Comparison of ENCODE assay signal across 8 cellular contexts in genomic region chr4:113683143-113683542, GRCh38.
DNase-seq lines count a peak whose midpoint lies in the region; ATAC-seq, FAIRE-seq and TF ChIP-seq lines count a peak whose summit lies in the region.

No MANE protein-coding gene starts in this region.

- H3K4me1 ChIP-seq in left lung (peaks cover 0 to 17% of the 10 kb centered on the region in 2 donors), thoracic aorta (ENCODE audit: control insufficient read depth in 1 of 2, low read depth in 2 of 2) (peaks cover 35 to 47% of the 10 kb centered on the region in 2 donors), body of pancreas (peaks cover 14% of the 10 kb centered on the region)

- WGBS in body of pancreas, 2 donors = 84 to 92% methylated on average over 3 of the region's 3 CpGs

- H3K4me1 Mint-ChIP-seq in activated CD8-positive, alpha-beta T cell treated with anti-CD3 and anti-CD28 coated beads, Interleukin-2, amount 10 ng/mL, durations not matched to agents 7 days and 5 days (ENCODE audit: low read depth) = peaks cover 58% of the 10 kb centered on the region

- CTCF ChIA-PET in activated CD8-positive, alpha-beta T cell treated with anti-CD3 and anti-CD28 coated beads, Interleukin-2, amount 10 ng/mL, durations not matched to agents 7 days and 5 days (lab: Charles Lee) = interaction anchor here (1.2 to 2.7 kb wide), 2 partner anchors 9 to 78 kb away, joined by 4 to 11 read pairs; no protein-coding TSS in a partner anchor

- no peaks in the 10 kb centered on the region for H3K27me3 ChIP-seq in left lung
- no peaks in the 10 kb centered on the region for H3K27me3 ChIP-seq in thoracic aorta (replicated peaks; ENCODE audit: insufficient read depth)
- H3K27me3 ChIP-seq in body of pancreas = no peaks in the 10 kb centered on the region

- ATAC-seq in GM21367 (IDR thresholded peaks at IDR 0.05; ENCODE audit: unreplicated experiment) (peak; percentile 91), left lung (peak; percentile 59), thoracic aorta (ENCODE audit: insufficient number of reproducible peaks, low FRiP score, low read depth) (no peak), body of pancreas (no peak)
- ATAC-seq in activated CD8-positive, alpha-beta T cell treated with anti-CD3 and anti-CD28 coated beads, Interleukin-2, amount 10 ng/mL, durations not matched to agents 7 days and 5 days = peak; percentile 92

- TF ChIP-seq POLR2A in body of pancreas (IDR thresholded peaks at IDR 0.05) = no peak

- H3K4me3 Mint-ChIP-seq in activated CD8-positive, alpha-beta T cell treated with anti-CD3 and anti-CD28 coated beads, Interleukin-2, amount 10 ng/mL, durations not matched to agents 7 days and 5 days = peak overlapping the region; percentile 51

- TF ChIP-seq CTCF in left lung (IDR thresholded peaks at IDR 0.05) = no peak
- TF ChIP-seq CTCF in thoracic aorta (IDR thresholded peaks at IDR 0.05) = no peak
- no peak for TF ChIP-seq CTCF in body of pancreas (IDR thresholded peaks at IDR 0.05)

- H3K4me3 ChIP-seq in left lung = no peak overlapping the region
- H3K4me3 ChIP-seq in thoracic aorta = no peak overlapping the region
- no peak overlapping the region for H3K4me3 ChIP-seq in body of pancreas

- POLR2A ChIA-PET in activated CD8-positive, alpha-beta T cell treated with anti-CD3 and anti-CD28 coated beads, Interleukin-2, amount 10 ng/mL, durations not matched to agents 7 days and 5 days (lab: Charles Lee) = interaction anchor here (2.3 kb wide), 1 partner anchor 77 kb away, joined by 10 read pairs; the partner anchor contains the start of gene CAMK2D

- H3K9me3 ChIP-seq in left lung = peaks cover 0 to 4% of the 10 kb centered on the region in 2 donors
- H3K9me3 ChIP-seq in thoracic aorta = no peaks in the 10 kb centered on the region
- no peaks in the 10 kb centered on the region for H3K9me3 ChIP-seq in body of pancreas

- H3K27ac Mint-ChIP-seq in activated CD8-positive, alpha-beta T cell treated with anti-CD3 and anti-CD28 coated beads, Interleukin-2, amount 10 ng/mL, durations not matched to agents 7 days and 5 days = peak overlapping the region; percentile 86

- peaks cover 15% of the 10 kb centered on the region for H3K9me3 Mint-ChIP-seq in activated CD8-positive, alpha-beta T cell treated with anti-CD3 and anti-CD28 coated beads, Interleukin-2, amount 10 ng/mL, durations not matched to agents 7 days and 5 days (ENCODE audit: insufficient read depth)

- H3K36me3 ChIP-seq in left lung = no peaks in the 10 kb centered on the region
- H3K36me3 ChIP-seq in thoracic aorta = no peaks in the 10 kb centered on the region
- no peaks in the 10 kb centered on the region for H3K36me3 ChIP-seq in body of pancreas (replicated peaks in 1 of 2; ENCODE audit: insufficient read depth in 1 of 2, low read depth in 2 of 2)

- FAIRE-seq in HTR-8/SVneo (lab: Jason Lieb, UNC) = peak; percentile 31

- DNase-seq in DMS153 treated with DMSO at 0.1 percent for 48 hours (lab: John Stamatoyannopoulos, UW; ENCODE audit: unreplicated experiment) (peak; percentile 91), HTR-8/SVneo (ENCODE audit: insufficient read length, low spot score) (no peak), left lung (no peak), thoracic aorta (ENCODE audit: low spot score) (no peak), NOMO-1 treated with dmso at 0.1 percent for 144 hours (lab: John Stamatoyannopoulos, UW; ENCODE audit: unreplicated experiment) (no peak), body of pancreas (no peak)
- DNase-seq in activated CD8-positive, alpha-beta T cell treated with anti-CD3 and anti-CD28 coated beads, Interleukin-2, amount 10 ng/mL, durations not matched to agents 7 days and 5 days = peak; percentile 88

- no peaks in the 10 kb centered on the region for H3K27me3 Mint-ChIP-seq in activated CD8-positive, alpha-beta T cell treated with anti-CD3 and anti-CD28 coated beads, Interleukin-2, amount 10 ng/mL, durations not matched to agents 7 days and 5 days (ENCODE audit: low read depth)

- peaks cover 53% of the 10 kb centered on the region for H3K36me3 Mint-ChIP-seq in activated CD8-positive, alpha-beta T cell treated with anti-CD3 and anti-CD28 coated beads, Interleukin-2, amount 10 ng/mL, durations not matched to agents 7 days and 5 days (ENCODE audit: low read depth)

- H3K27ac ChIP-seq in left lung (no peak overlapping the region), thoracic aorta (peak overlapping the region; percentile 36 to 69), body of pancreas (no peak overlapping the region)

- intact Hi-C loops in left lung (cut with DNase I) = no loop called here
- intact Hi-C loops in body of pancreas (cut with DNase I) = no loop called here

Comparison
In these comparisons a context has a peak if more than half of its experiments do, and no peak if none do; other contexts are left out.
1. DNase-seq: peak in DMS153 treated with DMSO at 0.1 percent for 48 hours (single experiment) and activated CD8-positive, alpha-beta T cell treated with anti-CD3 and anti-CD28 coated beads, Interleukin-2, amount 10 ng/mL, durations not matched to agents 7 days and 5 days (single experiment); none in HTR-8/SVneo (single experiment), left lung (0 of 2), thoracic aorta (single experiment), NOMO-1 treated with dmso at 0.1 percent for 144 hours (single experiment) and body of pancreas (0 of 4).
2. ATAC-seq: peak in GM21367 (single experiment), activated CD8-positive, alpha-beta T cell treated with anti-CD3 and anti-CD28 coated beads, Interleukin-2, amount 10 ng/mL, durations not matched to agents 7 days and 5 days (single experiment) and left lung (single experiment); none in thoracic aorta (single experiment) and body of pancreas (single experiment).
3. H3K27ac ChIP-seq: peak in thoracic aorta (2 of 2); none in left lung (0 of 2) and body of pancreas (0 of 4).